ENCODE assay signal across 37 cellular contexts in genomic region chr2:168775837-168776236, GRCh38. TPM values are rescaled to one million over a fixed set of nuclear protein-coding genes. Genes with fewer than 3 reads are reported as not detected.
"Had no signal": no experiment of that assay in that cellular context is flagged by ENCODE, and none has a peak within 500 bp of the region (broad histone marks: within the 10 kb centered on the region; RNA-seq: fewer than 3 reads in every experiment).

No MANE protein-coding gene starts in this region.

- H3K36me3 ChIP-seq: MG63 had no signal

- H3K4me3 ChIP-seq: MG63 had no signal

- DNase-seq: Karpas-422, Kasumi-1, MG63, MM.1S, MV-4-11, NCI-H1048, NCI-H1092, NCI-H1092 treated with DMSO at 0.1 percent for 48 hours, NCI-H1105, NCI-H1105 treated with DMSO at 0.1 percent for 48 hours, NCI-H1417, NCI-H1417 treated with DMSO at 0.1 percent for 48 hours, NCI-H1436, NCI-H1436 treated with DMSO at 0.1 percent for 48 hours, NCI-H146, NCI-H1694, NCI-H1694 treated with DMSO at 0.1 percent for 48 hours, NCI-H187, NCI-H187 treated with DMSO at 0.1 percent for 48 hours, NCI-H1930, NCI-H2029, NCI-H2029 treated with DMSO at 0.1 percent for 48 hours, NCI-H2081, NCI-H2081 treated with DMSO at 0.1 percent for 48 hours, NCI-H2107, NCI-H2171, NCI-H2171 treated with DMSO at 0.1 percent for 48 hours, NCI-H2227 treated with DMSO at 0.1 percent for 48 hours, NCI-H226, NCI-H345, NCI-H446, NCI-H446 treated with DMSO at 0.1 percent for 48 hours, NCI-H510A, NCI-H510A treated with DMSO at 0.1 percent for 48 hours, NCI-H524, NCI-H524 treated with DMSO at 0.1 percent for 48 hours had no signal

- H3K27me3 ChIP-seq: MG63 had no signal

- H3K9me3 ChIP-seq: MG63 had no signal

RNA-seq across cellular contexts. Expression of gene NOSTRIN, which starts 26.6 kb away (rescaled TPM):
- total RNA-seq: LHCN-M2 had no signal
